In genomic region chrX:154363706-154364439, GRCh38 we compare ENCODE assay signal across 14 cellular contexts.
"Had no signal": no experiment of that assay in that cellular context is flagged by ENCODE, and none has a peak within 500 bp of the region (broad histone marks: within the 10 kb centered on the region; RNA-seq: fewer than 3 reads in every experiment).

No MANE protein-coding gene starts in this region.

- H3K27me3 Mint-ChIP-seq: activated CD4-positive, alpha-beta memory T cell treated with anti-CD3 and anti-CD28 coated beads for 36 hours had no signal

- H3K9me3 ChIP-seq: prostate gland, right lobe of liver had no signal

- H3K4me3 Mint-ChIP-seq: activated CD4-positive, alpha-beta memory T cell treated with anti-CD3 and anti-CD28 coated beads for 36 hours had no signal

- H3K9me3 Mint-ChIP-seq: activated CD4-positive, alpha-beta memory T cell treated with anti-CD3 and anti-CD28 coated beads for 36 hours had no signal

- H3K27me3 ChIP-seq: cardiac muscle cell, hepatocyte, right lobe of liver had no signal

- H3K4me3 ChIP-seq: cardiac muscle cell, hepatocyte, prostate gland, right lobe of liver had no signal

- H3K27ac ChIP-seq: epithelial cell of prostate, hepatocyte, prostate gland, right lobe of liver had no signal

- DNase-seq: activated CD4-positive, alpha-beta memory T cell treated with anti-CD3 and anti-CD28 coated beads for 36 hours; activated CD8-positive, alpha-beta memory T cell treated with anti-CD3 and anti-CD28 coated beads, Interleukin-2, amount 50 U/mL, for 4 hours; activated naive CD4-positive, alpha-beta T cell treated with Interleukin-2 at 50 U/mL for 16 hours; cortex of kidney; effector memory CD4-positive, alpha-beta T cell; nucleus accumbens; right lobe of liver; stimulated activated CD4-positive, alpha-beta T cell treated with anti-CD3 and anti-CD28 coated beads, Interleukin-2, amount 100 ng/mL, for 24 hours; stimulated activated naive CD4-positive, alpha-beta T cell; T1000 had no signal

- H3K36me3 ChIP-seq: prostate gland had no signal

- H3K27ac Mint-ChIP-seq: activated CD4-positive, alpha-beta memory T cell treated with anti-CD3 and anti-CD28 coated beads for 36 hours had no signal

- H3K4me1 ChIP-seq: prostate gland, right lobe of liver had no signal
